2 cellular contexts compared by ENCODE assay signal in the genomic region with DNA sequence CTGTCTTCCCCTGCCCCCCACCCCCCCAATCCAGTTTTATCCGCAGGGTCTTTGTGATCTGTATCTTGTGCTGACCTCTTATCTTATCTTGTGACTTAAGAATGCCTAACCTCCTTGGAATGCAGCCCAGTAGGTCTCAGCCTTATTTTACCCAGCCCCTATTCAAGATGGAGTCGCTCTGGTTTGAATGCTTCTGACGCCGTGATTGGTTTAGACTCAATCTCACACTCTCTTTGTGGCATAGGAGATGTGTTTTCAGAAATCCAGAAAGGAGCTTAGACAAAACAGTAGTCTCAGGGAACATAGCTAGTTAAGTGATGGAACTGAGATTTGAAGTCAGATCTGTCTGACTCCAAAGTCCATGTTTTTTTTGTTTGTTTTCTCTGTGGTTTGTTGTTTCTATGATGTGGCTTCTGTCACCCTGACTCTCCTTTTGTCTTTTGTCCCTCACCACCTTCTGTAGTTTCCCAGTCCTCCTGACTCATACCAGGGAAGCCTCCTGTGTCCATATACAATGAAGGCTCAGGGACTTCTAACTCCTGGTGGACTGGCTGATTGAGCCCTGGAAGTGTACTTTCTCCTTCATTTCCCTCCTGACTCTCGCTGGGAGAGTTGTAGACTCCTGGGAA.
A peak's percentile ranks its signal among the peaks of the same experiment; 100 is the strongest.
TF ChIP-seq lines count a peak whose summit lies in the region.

No MANE protein-coding gene starts in this region.

TF ChIP-seq in IMR-90, 13 proteins besides CTCF, POLR2A, EP300 and RAD21:
- TF ChIP-seq NFE2L2 (IDR thresholded peaks at IDR 0.05; ENCODE audit: low read depth, low read length) (no peak), CEBPB (IDR thresholded peaks at IDR 0.05; ENCODE audit: low read depth, low read length) (no peak), BHLHE40 (IDR thresholded peaks at IDR 0.05; ENCODE audit: low read depth, low read length) (no peak), MAFK (IDR thresholded peaks at IDR 0.05; ENCODE audit: low read depth, low read length) (no peak), SMC3 (IDR thresholded peaks at IDR 0.05; ENCODE audit: low read depth, low read length) (no peak), FOS (IDR thresholded peaks at IDR 0.05; ENCODE audit: low read depth, low read length) (no peak), CHD1 (IDR thresholded peaks at IDR 0.05; ENCODE audit: low read depth, low read length) (no peak)

TF ChIP-seq in H1, 55 proteins besides CTCF, POLR2A, EP300 and RAD21:
- TF ChIP-seq BRCA1 (IDR thresholded peaks at IDR 0.05; ENCODE audit: low read depth, low read length) (no peak), YY1 (IDR thresholded peaks at IDR 0.05; ENCODE audit: low read depth, low read length) (0 out of 2 replicates have a peak, but pooled peaks have one; percentile 56), SP1 (IDR thresholded peaks at IDR 0.05; ENCODE audit: low read depth, low read length) (no peak), EZH2 (IDR thresholded peaks at IDR 0.05; ENCODE audit: low read depth, low read length, severe bottlenecking) (no peak), RXRA (IDR thresholded peaks at IDR 0.05; ENCODE audit: insufficient read depth, low read depth, low read length) (no peak)
